Comparison of ENCODE assay signal across 8 cellular contexts in genomic region chr4:78057135-78057599, GRCh38. TPM values are rescaled to one million over a fixed set of nuclear protein-coding genes. Genes with fewer than 3 reads are reported as not detected.
DNase-seq lines count a peak whose midpoint lies in the region; ATAC-seq, FAIRE-seq and TF ChIP-seq lines count a peak whose summit lies in the region.

TSS of gene FRAS1 (plus strand) at chr4:78057323. CDS start at chr4:78058010, 687 bp downstream.

- no peaks in the 10 kb centered on the region for H3K9me3 ChIP-seq in SK-N-SH
- H3K9me3 ChIP-seq in duodenal mucosa (ENCODE audit: control insufficient read depth in 1 of 2, low read length in 2 of 2) = no peaks in the 10 kb centered on the region
- H3K9me3 ChIP-seq in lung (ENCODE audit: control insufficient read depth in 2 of 2, insufficient read depth in 1 of 2, low read length in 1 of 2) = no peaks in the 10 kb centered on the region

- peak within 1 kb of the TSS; percentile 96 for H3K4me2 ChIP-seq in SK-N-SH

- CTCF ChIA-PET in SK-N-SH (lab: Yijun Ruan, JAX) = interaction anchor here (0.7 to 2.2 kb wide), 8 partner anchors 12 to 459 kb away, joined by 3 to 9 read pairs (median 4); no protein-coding TSS in a partner anchor

- FAIRE-seq in H54 (lab: Jason Lieb, UNC) = no peak

- H3K27ac ChIP-seq in SK-N-SH (ENCODE audit: low read depth in 2 of 2, low read length in 1 of 2) (peak within 1 kb of the TSS; percentile 57 to 90), duodenal mucosa (ENCODE audit: low read depth, low read length) (peak within 1 kb of the TSS; percentile 33), lung (ENCODE audit: low read depth in 1 of 2, low read length in 1 of 2) (peak within 1 kb of the TSS; percentile 20 to 80), temporal lobe (ENCODE audit: low read depth, low read length) (peak within 1 kb of the TSS; percentile 63)

- peak within 1 kb of the TSS; percentile 86 for H2AFZ ChIP-seq in SK-N-SH (ENCODE audit: low read depth)

- no peaks in the 10 kb centered on the region for H3K9me2 ChIP-seq in SK-N-SH

- peaks cover 13% of the 10 kb centered on the region for H3F3A ChIP-seq in SK-N-SH (replicated peaks; ENCODE audit: insufficient read depth)

- 0% methylated on average over 11 of the region's 39 CpGs for WGBS in SK-N-SH (ENCODE audit: low lambda C conversion rate)
- WGBS in lung, 2 donors = 0 to 1% methylated on average over 39 of the region's 39 CpGs

- peak; percentile 44 for TF ChIP-seq CTCF in SK-N-SH (IDR thresholded peaks at IDR 0.05)
- no peak for TF ChIP-seq CTCF in lung (IDR thresholded peaks at IDR 0.05; ENCODE audit: control extremely low read depth, extremely low read depth)

- H3K4me3 ChIP-seq in SK-N-SH (ENCODE audit: low read depth in 2 of 2, low read length in 1 of 2) = peak within 1 kb of the TSS; percentile 67 to 91
- H3K4me3 ChIP-seq in duodenal mucosa (ENCODE audit: low read depth in 1 of 2, low read length in 2 of 2) = peak within 1 kb of the TSS; percentile 77 to 81
- H3K4me3 ChIP-seq in lung = peak within 1 kb of the TSS; percentile 37

- DNase-seq in AG08395 (ENCODE audit: low spot score) (peak; percentile 26), HPDE6-E6E7 (ENCODE audit: extremely low spot score) (peak; percentile 10), SK-N-SH (peak; percentile 73), lung (ENCODE audit: low spot score) (no peak), H54 (ENCODE audit: insufficient read length, low spot score) (no peak)

- H3K27me3 ChIP-seq in SK-N-SH (ENCODE audit: insufficient read depth) (no peaks in the 10 kb centered on the region), duodenal mucosa (ENCODE audit: control insufficient read depth in 1 of 2, insufficient read depth in 2 of 2, low read length in 2 of 2) (peaks cover 24 to 36% of the 10 kb centered on the region in 2 donors), lung (ENCODE audit: control insufficient read depth, insufficient read depth) (no peaks in the 10 kb centered on the region)

- H3K36me3 ChIP-seq in SK-N-SH (replicated peaks in 1 of 2; ENCODE audit: control insufficient read depth in 1 of 2, insufficient read depth in 2 of 2, low read length in 1 of 2) = no peaks in the 10 kb centered on the region
- H3K36me3 ChIP-seq in duodenal mucosa (ENCODE audit: control insufficient read depth in 1 of 2, insufficient read depth in 2 of 2, low read length in 2 of 2) = no peaks in the 10 kb centered on the region
- H3K36me3 ChIP-seq in lung (ENCODE audit: control insufficient read depth in 2 of 2, insufficient read depth in 2 of 2, low read length in 2 of 2) = no peaks in the 10 kb centered on the region

- H3K9ac ChIP-seq in SK-N-SH (peak within 1 kb of the TSS; percentile 77), duodenal mucosa (ENCODE audit: low read depth in 1 of 2, low read length in 2 of 2) (peak within 1 kb of the TSS; percentile 13 to 58)

- H4K20me1 ChIP-seq in SK-N-SH (ENCODE audit: insufficient read depth) = no peaks in the 10 kb centered on the region

- peaks cover 0 to 8% of the 10 kb centered on the region in 2 experiments; a peak in 1 of 4 replicates for H3K4me1 ChIP-seq in SK-N-SH (ENCODE audit: control insufficient read depth in 1 of 2, insufficient read depth in 2 of 2, low read depth in 1 of 2, low read length in 1 of 2)
- peaks cover 5 to 25% of the 10 kb centered on the region in 2 donors for H3K4me1 ChIP-seq in duodenal mucosa (ENCODE audit: control insufficient read depth in 1 of 2, insufficient read depth in 2 of 2, low read length in 2 of 2)
- H3K4me1 ChIP-seq in lung (ENCODE audit: control insufficient read depth in 2 of 2, insufficient read depth in 2 of 2, low read length in 2 of 2) = peaks cover 2 to 6% of the 10 kb centered on the region in 2 donors

- no peak for TF ChIP-seq POLR2A in H54 (IDR thresholded peaks at IDR 0.05; ENCODE audit: low read depth, low read length)

- TF ChIP-seq RAD21 in SK-N-SH (IDR thresholded peaks at IDR 0.05; ENCODE audit: low read length) = no peak

- ATAC-seq in GM18498 (IDR thresholded peaks at IDR 0.05; ENCODE audit: unreplicated experiment) (peak; percentile 29), lung (ENCODE audit: insufficient read depth, low FRiP score) (peak; percentile 29)

- peaks cover 28% of the 10 kb centered on the region for H3K79me2 ChIP-seq in SK-N-SH (ENCODE audit: insufficient read depth)

- no peak for TF ChIP-seq EP300 in SK-N-SH (IDR thresholded peaks at IDR 0.05; ENCODE audit: borderline replicate concordance in 1 of 2, low read depth in 1 of 2, low read length in 1 of 2)

- POLR2A ChIA-PET in SK-N-SH (lab: Yijun Ruan, JAX) = interaction anchor here (1.0 to 1.7 kb wide), 3 partner anchors 10 to 195 kb away, joined by 3 to 6 read pairs (median 3); partner anchors contain the start of gene MRPL1

TF ChIP-seq in SK-N-SH, 30 proteins besides CTCF, POLR2A, EP300 and RAD21:
- peak; percentile 14; the same call in 1 of the 2 replicates for TF ChIP-seq FOSL2 (IDR thresholded peaks at IDR 0.05; ENCODE audit: borderline replicate concordance, low read depth)
- no peak for TF ChIP-seq FOXM1 (IDR thresholded peaks at IDR 0.05; ENCODE audit: low read depth)
- TF ChIP-seq NFIC (IDR thresholded peaks at IDR 0.05; ENCODE audit: borderline replicate concordance) = no peak
- TF ChIP-seq NRF1 (IDR thresholded peaks at IDR 0.05; ENCODE audit: low read depth, low read length) = no peak
- TF ChIP-seq TAF1 (IDR thresholded peaks at IDR 0.05; ENCODE audit: borderline replicate concordance, low read depth, low read length) = no peak; the same call in 1 of the 2 replicates
- 0 out of 2 replicates have a peak, but pooled peaks have one; percentile 31 for TF ChIP-seq TEAD4 (IDR thresholded peaks at IDR 0.05; ENCODE audit: borderline replicate concordance, insufficient read depth)
- 0 out of 2 replicates have a peak, but pooled peaks have one; percentile 15 for TF ChIP-seq MAX (IDR thresholded peaks at IDR 0.05; ENCODE audit: low read depth)

RNA-seq across cellular contexts. Expression of gene FRAS1, which starts in this region (rescaled TPM):
- polyA plus RNA-seq in SK-N-SH (2012; rRNA removed) = 8.3 and 11.0 TPM in 2 replicates
- 7.6 and 8.4 TPM in 2 replicates for polyA plus RNA-seq in SK-N-SH (2012; cell fraction: cytosol; rRNA removed)
- 11.4 and 18.1 TPM in 2 replicates for polyA plus RNA-seq in SK-N-SH (2012; cell fraction: nucleus; rRNA removed)
- total RNA-seq in lung = 10 to 100 TPM; 12.2 to 53.8 TPM
- polyA plus RNA-seq in lung = 1 to 10 TPM in 1 of 2 donors, under 1 TPM in 1; 0.45 to 1.7 TPM
- 11.3 TPM for total RNA-seq in temporal lobe

Comparison
In these comparisons a context has a peak if more than half of its experiments do, and no peak if none do; other contexts are left out.
1. DNase-seq: peak in AG08395 (single experiment), HPDE6-E6E7 (single experiment) and SK-N-SH (single experiment); none in lung (single experiment) and H54 (single experiment).
2. Peak in every context shown above with its lines, with median percentiles within 50 percentile points of each other: H3K27ac ChIP-seq and H3K4me3 ChIP-seq.